8 cellular contexts compared by ENCODE assay signal in genomic region chr19:14536926-14537692, GRCh38. TPM values are rescaled to one million over a fixed set of nuclear protein-coding genes. Genes with fewer than 3 reads are reported as not detected.
DNase-seq lines count a peak whose midpoint lies in the region; ATAC-seq, FAIRE-seq and TF ChIP-seq lines count a peak whose summit lies in the region.

No MANE protein-coding gene starts in this region.

- H3K27ac ChIP-seq in Karpas-422 (ENCODE audit: low read length) (no peak overlapping the region), small intestine (ENCODE audit: low read depth in 1 of 2, low read length in 1 of 2) (peak overlapping the region; percentile 58 to 87)

- H3K27ac Mint-ChIP-seq in activated T-cell treated with anti-CD3 and anti-CD28 coated beads, Interleukin-2, amount 50 U/mL, for 72 hours = no peak overlapping the region

- H3K79me2 ChIP-seq in Karpas-422 (ENCODE audit: low read length) = peaks cover 62% of the 10 kb centered on the region

- peaks cover 33% of the 10 kb centered on the region for H3K4me1 Mint-ChIP-seq in activated T-cell treated with anti-CD3 and anti-CD28 coated beads, Interleukin-2, amount 50 U/mL, for 72 hours (ENCODE audit: low read depth)

- FAIRE-seq in small intestine (lab: Jason Lieb, UNC) (no peak), GM12892 (lab: Jason Lieb, UNC) (no peak)

- H2AFZ ChIP-seq in Karpas-422 (ENCODE audit: low read length) = no peak overlapping the region

- no peak for TF ChIP-seq CTCF in AG10803 (conservative IDR thresholded peaks at IDR 0.05; ENCODE audit: low read length)

- no peaks in the 10 kb centered on the region for H3K9me2 ChIP-seq in Karpas-422 (replicated peaks; ENCODE audit: insufficient read depth, low read length)

- H3K4me3 ChIP-seq in AG10803 (ENCODE audit: low read length) (no peak overlapping the region), Karpas-422 (ENCODE audit: low read length) (peak overlapping the region; percentile 40; the same call in 1 of the 2 replicates), small intestine (ENCODE audit: low read depth in 1 of 2, low read length in 2 of 2) (peak overlapping the region in 1 of 2 donors; percentile 41)

- H3K27me3 ChIP-seq in Karpas-422 (ENCODE audit: low read length) (no peaks in the 10 kb centered on the region), small intestine (ENCODE audit: control insufficient read depth in 2 of 2, insufficient read depth in 2 of 2, low read length in 2 of 2) (no peaks in the 10 kb centered on the region)

- H3K4me2 ChIP-seq in Karpas-422 (ENCODE audit: low read depth, low read length, poor library complexity, severe bottlenecking) = peak overlapping the region; percentile 56

- no peaks in the 10 kb centered on the region for H3K36me3 ChIP-seq in Karpas-422 (ENCODE audit: insufficient read depth, low read length)
- peaks cover 0 to 3% of the 10 kb centered on the region in 2 donors for H3K36me3 ChIP-seq in small intestine (ENCODE audit: control insufficient read depth in 2 of 2, insufficient read depth in 2 of 2, low read length in 2 of 2)

- H4K20me1 ChIP-seq in Karpas-422 (ENCODE audit: insufficient read depth, low read depth, low read length) = peaks cover 14% of the 10 kb centered on the region; the same call in 1 of the 2 replicates

- H3K4me1 ChIP-seq in Karpas-422 (ENCODE audit: low read length) (peaks cover 8% of the 10 kb centered on the region), small intestine (ENCODE audit: control insufficient read depth in 2 of 2, insufficient read depth in 1 of 2, low read depth in 1 of 2, low read length in 1 of 2) (peaks cover 0 to 4% of the 10 kb centered on the region in 2 donors)

- H3K9me3 ChIP-seq in Karpas-422 (ENCODE audit: low read length) (no peaks in the 10 kb centered on the region), small intestine (ENCODE audit: control insufficient read depth, low read depth) (no peaks in the 10 kb centered on the region)

- ATAC-seq in activated T-cell treated with anti-CD3 and anti-CD28 coated beads, Interleukin-2, amount 50 U/mL, for 72 hours (replicated peaks in 1 of 2) = peak; percentile 74 to 75
- ATAC-seq in left ventricle myocardium superior = peak; percentile 75

- TF ChIP-seq POLR2A in GM12892 (IDR thresholded peaks at IDR 0.05; ENCODE audit: low read depth, low read length) = no peak

- no peaks in the 10 kb centered on the region for H3K27me3 Mint-ChIP-seq in activated T-cell treated with anti-CD3 and anti-CD28 coated beads, Interleukin-2, amount 50 U/mL, for 72 hours (ENCODE audit: low read depth)

- no peak overlapping the region for H3K9ac ChIP-seq in Karpas-422 (ENCODE audit: low read length)

- no peaks in the 10 kb centered on the region for H3K9me3 Mint-ChIP-seq in activated T-cell treated with anti-CD3 and anti-CD28 coated beads, Interleukin-2, amount 50 U/mL, for 72 hours

- DNase-seq in AG10803 (ENCODE audit: low read depth) = peak; percentile 40
- peak; percentile 90 for DNase-seq in Karpas-422
- DNase-seq in activated T-cell treated with anti-CD3 and anti-CD28 coated beads, Interleukin-2, amount 50 U/mL, for 72 hours = peak; percentile 53 to 55
- DNase-seq in left ventricle myocardium superior = peak; percentile 73
- DNase-seq in small intestine = peak; percentile 94
- DNase-seq in GOT3 (lab: John Stamatoyannopoulos, UW) = no peak
- no peak for DNase-seq in NCI-H345 (lab: John Stamatoyannopoulos, UW)
- DNase-seq in GM12892 (ENCODE audit: insufficient read length) = no peak

- H3K36me3 Mint-ChIP-seq in activated T-cell treated with anti-CD3 and anti-CD28 coated beads, Interleukin-2, amount 50 U/mL, for 72 hours (ENCODE audit: insufficient read depth in 2 of 2) = peaks cover 0 to 3% of the 10 kb centered on the region in 2 donors

- intact Hi-C loops in left ventricle myocardium superior (cut with micrococcal nuclease) = no loop called here

- WGBS in small intestine, 3 donors = 5 to 26% (median 15%) methylated on average over 15 to 24 of the region's 24 CpGs

- no peak overlapping the region for H3K4me3 Mint-ChIP-seq in activated T-cell treated with anti-CD3 and anti-CD28 coated beads, Interleukin-2, amount 50 U/mL, for 72 hours

RNA-seq across cellular contexts. Expression of gene TECR, which starts 7.7 kb away (rescaled TPM):
- total RNA-seq in Karpas-422 (2014; rRNA removed; shearing (Covaris generic); ENCODE audit: low replicate concordance) = 45.1 and 81.4 TPM in 2 replicates
- total RNA-seq in activated T-cell treated with anti-CD3 and anti-CD28 coated beads, Interleukin-2, amount 50 U/mL, for 72 hours = 100 to 1,000 TPM; 105 to 106 TPM
- 86.4 TPM for total RNA-seq in left ventricle myocardium superior
- 100 to 1,000 TPM; 147 to 234 (median 165) TPM for polyA plus RNA-seq in small intestine
- 29.1 TPM for polyA plus RNA-seq in GM12892 (2012; ENCODE audit: missing spikeins)

RNA-seq across cellular contexts. Expression of gene DNAJB1, which starts 18.9 kb away (rescaled TPM):
- 39.7 and 49.0 TPM in 2 replicates for total RNA-seq in Karpas-422 (2014; rRNA removed; shearing (Covaris generic); ENCODE audit: low replicate concordance)
- total RNA-seq in activated T-cell treated with anti-CD3 and anti-CD28 coated beads, Interleukin-2, amount 50 U/mL, for 72 hours = 10 to 100 TPM; 62.5 to 64.1 TPM
- total RNA-seq in left ventricle myocardium superior = 47.9 TPM
- 10 to 100 TPM; 39.4 to 45.3 (median 43.2) TPM for polyA plus RNA-seq in small intestine
- polyA plus RNA-seq in GM12892 (2012; ENCODE audit: missing spikeins) = 23.8 TPM

RNA-seq across cellular contexts. Expression of gene NDUFB7, which starts 34.8 kb away (rescaled TPM):
- 230 and 370 TPM in 2 replicates for total RNA-seq in Karpas-422 (2014; rRNA removed; shearing (Covaris generic); ENCODE audit: low replicate concordance)
- total RNA-seq in activated T-cell treated with anti-CD3 and anti-CD28 coated beads, Interleukin-2, amount 50 U/mL, for 72 hours = 10 to 100 TPM; 78.5 to 87.0 TPM
- total RNA-seq in left ventricle myocardium superior = 546 TPM
- 100 to 1,000 TPM; 597 to 818 (median 651) TPM for polyA plus RNA-seq in small intestine
- polyA plus RNA-seq in GM12892 (2012; ENCODE audit: missing spikeins) = 95.4 TPM

RNA-seq across cellular contexts. Expression of gene GIPC1, which starts 41.2 kb away (rescaled TPM):
- 1.9 and 4.6 TPM in 2 replicates for total RNA-seq in Karpas-422 (2014; rRNA removed; shearing (Covaris generic); ENCODE audit: low replicate concordance)
- 10 to 100 TPM; 24.1 to 28.6 TPM for total RNA-seq in activated T-cell treated with anti-CD3 and anti-CD28 coated beads, Interleukin-2, amount 50 U/mL, for 72 hours
- 55.9 TPM for total RNA-seq in left ventricle myocardium superior
- polyA plus RNA-seq in small intestine = 10 to 100 TPM; 64.0 to 91.2 (median 66.5) TPM
- 7.0 TPM for polyA plus RNA-seq in GM12892 (2012; ENCODE audit: missing spikeins)

RNA-seq across cellular contexts. Expression of gene CLEC17A, which starts 45.8 kb away (rescaled TPM):
- total RNA-seq in Karpas-422 (2014; rRNA removed; shearing (Covaris generic); ENCODE audit: low replicate concordance) = 7.4 and 17.6 TPM in 2 replicates
- under 1 TPM; 0.29 to 0.46 TPM for total RNA-seq in activated T-cell treated with anti-CD3 and anti-CD28 coated beads, Interleukin-2, amount 50 U/mL, for 72 hours
- total RNA-seq in left ventricle myocardium superior = not detected
- polyA plus RNA-seq in small intestine = under 1 TPM in 1 of 3 donors, not detected in 2; 0.55 TPM
- 67.4 TPM for polyA plus RNA-seq in GM12892 (2012; ENCODE audit: missing spikeins)

Comparison
In these comparisons a context has a peak if more than half of its experiments do, and no peak if none do; other contexts are left out.
1. DNase-seq: peak in AG10803 (single experiment), Karpas-422 (single experiment), activated T-cell treated with anti-CD3 and anti-CD28 coated beads, Interleukin-2, amount 50 U/mL, for 72 hours (2 of 2), left ventricle myocardium superior (single experiment) and small intestine (single experiment); none in GOT3 (single experiment), NCI-H345 (single experiment) and GM12892 (single experiment).